ENCODE assay signal across 1 cellular context in genomic region chr1:47834326-47834725, GRCh38.
A peak's percentile ranks its signal among the peaks of the same experiment; 100 is the strongest.
TF ChIP-seq lines count a peak whose summit lies in the region.

No MANE protein-coding gene starts in this region.

TF ChIP-seq in HepG2, 621 proteins besides CTCF, POLR2A, EP300 and RAD21 (continued from another document):
- TF ChIP-seq ZNF503 (CRISPR knock-in tag; IDR thresholded peaks at IDR 0.05) (no peak), ZNF678 (CRISPR knock-in tag; IDR thresholded peaks at IDR 0.05) (no peak), TBX3 (IDR thresholded peaks at IDR 0.05; ENCODE audit: borderline replicate concordance) (no peak), ZNF207 (IDR thresholded peaks at IDR 0.05; ENCODE audit: borderline replicate concordance) (no peak), TSC22D2 (CRISPR knock-in tag; IDR thresholded peaks at IDR 0.05; ENCODE audit: borderline replicate concordance) (no peak), ZMYM4 (CRISPR knock-in tag; IDR thresholded peaks at IDR 0.05) (peak; percentile 39; the same call in 1 of the 2 replicates), HNF1A (IDR thresholded peaks at IDR 0.05; ENCODE audit: low read depth) (peak; percentile 67), HNF1A (CRISPR knock-in tag; IDR thresholded peaks at IDR 0.05; ENCODE audit: borderline replicate concordance) (peak; percentile 39; the same call in 1 of the 2 replicates), NCOA1 (CRISPR knock-in tag; IDR thresholded peaks at IDR 0.05) (no peak), TARDBP (CRISPR knock-in tag; IDR thresholded peaks at IDR 0.05) (0 out of 2 replicates have a peak, but pooled peaks have one; percentile 14), XRCC5 (optimal IDR thresholded peaks at IDR 0.05; ENCODE audit: low read length) (no peak), ARID5B (CRISPR knock-in tag; IDR thresholded peaks at IDR 0.05) (0 out of 2 replicates have a peak, but pooled peaks have one; percentile 10), ZBTB38 (CRISPR knock-in tag; IDR thresholded peaks at IDR 0.05) (no peak), ELF3 (CRISPR knock-in tag; IDR thresholded peaks at IDR 0.05) (peak; percentile 32; the same call in 1 of the 2 replicates), ZNF782 (CRISPR knock-in tag; IDR thresholded peaks at IDR 0.05; ENCODE audit: borderline replicate concordance) (no peak), ESRRA (CRISPR knock-in tag; IDR thresholded peaks at IDR 0.05; ENCODE audit: low read depth) (no peak), ZFP41 (CRISPR knock-in tag; IDR thresholded peaks at IDR 0.05; ENCODE audit: borderline replicate concordance) (no peak)
